Comparison of ENCODE assay signal across 30 cellular contexts in the genomic region with DNA sequence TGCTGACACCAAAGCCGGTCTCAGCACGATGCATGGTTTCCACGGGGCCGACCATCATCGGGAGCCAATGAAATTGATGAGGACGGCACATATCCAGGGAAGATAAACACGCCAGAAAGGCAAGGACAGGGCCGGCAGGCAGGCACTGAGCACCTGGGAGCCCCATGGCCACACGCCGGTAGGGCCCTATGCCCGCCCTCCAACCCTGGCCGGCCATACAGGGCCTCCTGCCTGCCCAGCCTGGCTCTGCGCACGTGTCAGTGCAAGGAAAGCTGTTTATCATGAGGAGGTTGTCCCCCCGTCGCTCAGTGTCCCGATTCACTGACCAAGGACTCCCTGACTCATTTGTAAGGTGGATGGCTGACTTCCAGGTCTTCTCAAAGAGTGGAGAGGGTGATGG.
"Had no signal": no experiment of that assay in that cellular context is flagged by ENCODE, and none has a peak within 500 bp of the region (broad histone marks: within the 10 kb centered on the region; RNA-seq: fewer than 3 reads in every experiment).

No MANE protein-coding gene starts in this region.

- H3K27ac ChIP-seq: brain microvascular endothelial cell, colonic mucosa, epithelial cell of prostate, esophagus squamous epithelium, gastroesophageal sphincter had no signal

- H3K4me3 ChIP-seq: colonic mucosa, esophagus squamous epithelium, gastroesophageal sphincter had no signal

- FAIRE-seq: astrocyte, bronchial epithelial cell, endometrium, endothelial cell of umbilical vein had no signal

- H3K9me3 ChIP-seq: colonic mucosa, esophagus squamous epithelium, gastroesophageal sphincter had no signal

- H3K36me3 ChIP-seq: colonic mucosa, esophagus squamous epithelium had no signal

- H3K27me3 ChIP-seq: brain microvascular endothelial cell, colonic mucosa, esophagus squamous epithelium, gastroesophageal sphincter had no signal

- ATAC-seq: activated naive CD4-positive, alpha-beta T cell treated with anti-CD3 and anti-CD28 coated beads, Interleukin-2, amount 50 U/mL, for 72 hours; activated T-cell treated with anti-CD3 and anti-CD28 coated beads, Interleukin-2, amount 50 U/mL, for 72 hours; gastroesophageal sphincter; WTC11 had no signal

- H3K4me1 ChIP-seq: colonic mucosa, esophagus squamous epithelium, gastroesophageal sphincter had no signal

- DNase-seq: activated CD4-positive, alpha-beta memory T cell treated with anti-CD3 and anti-CD28 coated beads, Interleukin-2, amount 10 ng/mL, durations not matched to agents 7 days and 5 days; activated CD4-positive, alpha-beta T cell treated with anti-CD3 and anti-CD28 coated beads for 1 hour; activated CD4-positive, alpha-beta T cell treated with anti-CD3 and anti-CD28 coated beads for 4 hours; activated CD4-positive, alpha-beta T cell treated with anti-CD3 and anti-CD28 coated beads, Interleukin-2, amount 10 ng/mL, durations not matched to agents 7 days and 5 days; activated CD4-positive, alpha-beta T cell treated with anti-CD3 and anti-CD28 coated beads, Interleukin-2, amount 50 U/mL, for 4 hours; activated CD8-positive, alpha-beta memory T cell treated with anti-CD3 and anti-CD28 coated beads, Interleukin-2, amount 50 U/mL, for 48 hours; activated gamma-delta T cell; activated naive CD4-positive, alpha-beta T cell; activated naive CD4-positive, alpha-beta T cell treated with anti-CD3 and anti-CD28 coated beads, Interleukin-2, amount 10 ng/mL, durations not matched to agents 7 days and 5 days; activated naive CD8-positive, alpha-beta T cell treated with anti-CD3 and anti-CD28 coated beads, Interleukin-2, amount 10 ng/mL, durations not matched to agents 7 days and 5 days; activated T-cell treated with anti-CD3 and anti-CD28 coated beads for 4 hours; activated T-cell treated with anti-CD3 and anti-CD28 coated beads, Interleukin-2, amount 50 U/mL, for 24 hours; activated T-cell treated with anti-CD3 and anti-CD28 coated beads, Interleukin-2, amount 50 U/mL, for 72 hours; amniotic stem cell; anterior cingulate cortex; brain microvascular endothelial cell; caudate nucleus; colonic mucosa; effector CD8-positive, alpha-beta T cell; esophagus squamous epithelium; foreskin melanocyte; T-helper 2 cell had no signal
